Comparison of ENCODE assay signal across 15 cellular contexts in the genomic region with DNA sequence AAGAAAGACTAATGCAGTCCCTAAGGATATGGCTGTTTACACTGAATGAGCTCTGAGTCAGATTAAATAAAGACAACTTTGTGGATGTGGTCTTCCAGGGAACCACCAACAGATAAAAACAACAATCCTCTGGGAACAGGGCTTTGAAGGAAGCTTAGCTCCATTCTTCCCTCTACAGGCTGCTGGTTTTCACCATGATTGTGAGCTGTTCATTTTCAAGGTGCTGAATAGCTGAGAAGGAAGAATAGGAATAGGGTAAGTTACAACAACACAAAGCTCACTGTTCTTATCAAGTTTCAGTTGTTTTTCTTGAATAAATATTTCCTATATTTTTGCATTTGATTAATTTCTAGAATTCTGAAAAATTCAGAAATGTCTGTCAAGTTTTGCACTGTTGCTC. TPM values are rescaled to one million over a fixed set of nuclear protein-coding genes. Genes with fewer than 3 reads are reported as not detected.
A peak's percentile ranks its signal among the peaks of the same experiment; 100 is the strongest.
DNase-seq lines count a peak whose midpoint lies in the region; ATAC-seq and TF ChIP-seq lines count a peak whose summit lies in the region.
"Had no signal": no experiment of that assay in that cellular context is flagged by ENCODE, and none has a peak within 500 bp of the region (broad histone marks: within the 10 kb centered on the region; RNA-seq: fewer than 3 reads in every experiment).

No MANE protein-coding gene starts in this region.

- H2AK5ac ChIP-seq in IMR-90 (ENCODE audit: low read depth, low read length) = no peak overlapping the region

- ATAC-seq in IMR-90 (ENCODE audit: low read depth) (peak; percentile 81), HG03521 (IDR thresholded peaks at IDR 0.05; ENCODE audit: unreplicated experiment) (no peak)
- ATAC-seq: activated naive CD8-positive, alpha-beta T cell treated with anti-CD3 and anti-CD28 coated beads, Interleukin-2, amount 50 U/mL, for 24 hours; right cardiac atrium had no signal

- H4K91ac ChIP-seq in IMR-90 (ENCODE audit: insufficient read depth, low read depth, low read length) = no peak overlapping the region

- no peaks in the 10 kb centered on the region for H3K4me1 ChIP-seq in BE2C
- H3K4me1 ChIP-seq in IMR-90 (ENCODE audit: control insufficient read depth, insufficient read depth, low read length) = no peaks in the 10 kb centered on the region; the same call in 1 of the 2 replicates
- no peaks in the 10 kb centered on the region for H3K4me1 ChIP-seq in ovary (ENCODE audit: insufficient read depth)

- H3K4me3 ChIP-seq in BE2C (ENCODE audit: low read depth, low read length) (no peak overlapping the region), IMR-90 (ENCODE audit: insufficient read depth, low read depth, low read length) (no peak overlapping the region), ovary (no peak overlapping the region)

- no peak overlapping the region for H3K4ac ChIP-seq in IMR-90 (ENCODE audit: low read depth, low read length)

- no TSS peak for BruUV-seq in IMR-90 (replicated peaks; lab: Mats Ljungman, UMichigan)

- H3K14ac ChIP-seq in IMR-90 (replicated peaks; ENCODE audit: low read depth, low read length) = no peak overlapping the region

- H3K79me1 ChIP-seq in IMR-90 (ENCODE audit: low read depth in 1 of 2, low read length in 2 of 2) = no peaks in the 10 kb centered on the region

- H3K36me3 ChIP-seq in BE2C = no peaks in the 10 kb centered on the region
- H3K36me3 ChIP-seq in IMR-90 (ENCODE audit: control insufficient read depth, insufficient read depth, low read length) = no peaks in the 10 kb centered on the region
- H3K36me3 ChIP-seq in ovary = no peaks in the 10 kb centered on the region

- no peaks in the 10 kb centered on the region for H3K9me1 ChIP-seq in IMR-90 (ENCODE audit: insufficient read depth, low read length)

- H3K9me3 ChIP-seq in BE2C = no peaks in the 10 kb centered on the region; the same call in 1 of the 2 replicates
- H3K9me3 ChIP-seq in IMR-90 (ENCODE audit: control insufficient read depth, insufficient read depth, low read length) = no peaks in the 10 kb centered on the region
- no peaks in the 10 kb centered on the region for H3K9me3 ChIP-seq in ovary

- no peak overlapping the region for H2AK9ac ChIP-seq in IMR-90 (replicated peaks; ENCODE audit: low read depth, low read length, poor library complexity)

- dilution Hi-C loops in IMR-90 (cut with HindIII; ENCODE audit: low sequenced_read_pairs, unreplicated experiment) = no loop called here

- TF ChIP-seq POLR2A in IMR-90 (IDR thresholded peaks at IDR 0.05; ENCODE audit: low read depth, low read length) (no peak), ovary (IDR thresholded peaks at IDR 0.05) (no peak)

- H4K20me1 ChIP-seq in IMR-90 (ENCODE audit: insufficient read depth, low read length) = no peaks in the 10 kb centered on the region

- no peak overlapping the region for H2BK15ac ChIP-seq in IMR-90 (ENCODE audit: low read depth, low read length)

- H3K27ac ChIP-seq in IMR-90 (ENCODE audit: insufficient read depth, low read length) = no peak overlapping the region
- H3K27ac ChIP-seq in ovary = no peak overlapping the region

- H2AFZ ChIP-seq in IMR-90 (replicated peaks; ENCODE audit: low read length, poor library complexity) = no peak overlapping the region

- TF ChIP-seq RAD21 in IMR-90 (IDR thresholded peaks at IDR 0.05; ENCODE audit: low read length) = peak; percentile 44

- H3K4me2 ChIP-seq in IMR-90 (ENCODE audit: low read depth, low read length) = no peak overlapping the region

- no peak overlapping the region for H3K56ac ChIP-seq in IMR-90 (ENCODE audit: extremely low read depth, insufficient read depth, low read length)

- CTCF ChIA-PET in IMR-90 (lab: Yijun Ruan, JAX) = interaction anchor here (0.9 to 1.4 kb wide), 3 partner anchors 13 to 24 kb away, joined by 3 to 5 read pairs (median 3); no protein-coding TSS in a partner anchor

- no peak overlapping the region for H3K23ac ChIP-seq in IMR-90 (ENCODE audit: low read depth, low read length)

- no peak overlapping the region for H4K5ac ChIP-seq in IMR-90 (ENCODE audit: low read depth, low read length)

- DNase-seq in BE2C (no peak), IMR-90 (peak; percentile 78), brain pericyte (ENCODE audit: low read depth, low spot score) (peak; percentile 67), kidney glomerular epithelial cell (lab: John Stamatoyannopoulos, UW) (peak; percentile 62), ovary (no peak), OCI-M1 (lab: John Stamatoyannopoulos, UW) (no peak)
- DNase-seq in activated CD4-positive, alpha-beta T cell treated with anti-CD3 and anti-CD28 coated beads for 48 hours = no peak
- DNase-seq: activated naive CD8-positive, alpha-beta T cell treated with anti-CD3 and anti-CD28 coated beads, Interleukin-2, amount 50 U/mL, for 24 hours; DMS 273 treated with DMSO at 0.1 percent for 48 hours; NCI-H748 treated with DMSO at 0.1 percent for 48 hours; right cardiac atrium had no signal

- no peak overlapping the region for H4K8ac ChIP-seq in IMR-90 (ENCODE audit: low read depth in 2 of 2, low read length in 2 of 2)

- POLR2A ChIA-PET in IMR-90 (lab: Charles Lee; ENCODE audit: unreplicated experiment) = no interaction called here

- no peak overlapping the region for H2BK5ac ChIP-seq in IMR-90 (ENCODE audit: low read depth, low read length, poor library complexity, severe bottlenecking)

- 0 out of 2 replicates have a peak, but pooled peaks have one; percentile 13 for TF ChIP-seq CTCF in BE2C (IDR thresholded peaks at IDR 0.05; ENCODE audit: low read depth, low read length)
- peak; percentile 45 for TF ChIP-seq CTCF in IMR-90 (conservative IDR thresholded peaks at IDR 0.05; ENCODE audit: low read depth, low read length)
- TF ChIP-seq CTCF in ovary (IDR thresholded peaks at IDR 0.05) = no peak

- H2BK120ac ChIP-seq in IMR-90 (ENCODE audit: low read depth, low read length) = no peak overlapping the region

- H2BK20ac ChIP-seq in IMR-90 (ENCODE audit: low read depth, low read length) = no peak overlapping the region

- intact Hi-C loops in IMR-90 (cut with micrococcal nuclease) = loop anchor here (10.0 kb wide), 1 partner anchor 221 kb away; no protein-coding TSS in a partner anchor
- intact Hi-C loops in ovary (cut with DNase I) = no loop called here

- no peak for TF ChIP-seq EP300 in ovary (IDR thresholded peaks at IDR 0.05)

- no peak overlapping the region for H3K9ac ChIP-seq in IMR-90 (ENCODE audit: low read depth, low read length)

- H3K18ac ChIP-seq in IMR-90 (ENCODE audit: low read depth, low read length) = no peak overlapping the region

- H3K27me3 ChIP-seq in BE2C = no peaks in the 10 kb centered on the region
- H3K27me3 ChIP-seq in IMR-90 (ENCODE audit: control insufficient read depth, insufficient read depth, low read length) = peaks cover 3% of the 10 kb centered on the region; the same call in 1 of the 2 replicates
- no peaks in the 10 kb centered on the region for H3K27me3 ChIP-seq in ovary

- in situ Hi-C loops in IMR-90 (cut with MboI; ENCODE audit: low sequenced_read_pairs) = no loop called here

TF ChIP-seq in IMR-90, 13 proteins besides CTCF, POLR2A, EP300 and RAD21:
- TF ChIP-seq MAZ (IDR thresholded peaks at IDR 0.05; ENCODE audit: borderline replicate concordance, low read depth, low read length) (no peak), RCOR1 (IDR thresholded peaks at IDR 0.05; ENCODE audit: insufficient replicate concordance, low read length) (no peak), SMC3 (IDR thresholded peaks at IDR 0.05; ENCODE audit: low read depth, low read length) (peak; percentile 29; the same call in 1 of the 2 replicates), NFE2L2 (IDR thresholded peaks at IDR 0.05; ENCODE audit: low read depth, low read length) (no peak), MAFK (IDR thresholded peaks at IDR 0.05; ENCODE audit: low read depth, low read length) (no peak)

RNA-seq across cellular contexts. Expression of gene PTAR1, which starts 25.9 kb away (rescaled TPM):
- 20.8 TPM for polyA plus RNA-seq in BE2C (2012; ENCODE audit: insufficient read depth, insufficient read length, low read depth)
- total RNA-seq in IMR-90 (2012; rRNA removed) (110 and 115 TPM in 2 replicates), ovary (10 to 100 TPM; 38.5 to 63.0 (median 49.5) TPM)
- polyA plus RNA-seq in IMR-90 (2012; rRNA removed) (7.5 and 10.6 TPM in 2 replicates), ovary (10 to 100 TPM in 1 of 2 donors, 1 to 10 TPM in 1; 9.8 to 19.1 TPM)
- 0.92 and 1.3 TPM in 2 replicates for polyA plus RNA-seq in IMR-90 (2012; cell fraction: cytosol; rRNA removed)
- polyA plus RNA-seq in IMR-90 (2012; cell fraction: nucleus; rRNA removed; ENCODE audit: low replicate concordance) = 3.0 and 27.1 TPM in 2 replicates

RNA-seq across cellular contexts. Expression of gene CFAP95, which starts 34.9 kb away (rescaled TPM):
- polyA plus RNA-seq in BE2C (2012; ENCODE audit: insufficient read depth, insufficient read length, low read depth) = not detected
- total RNA-seq in IMR-90 (2012; rRNA removed) = not detected in 2 replicates
- not detected in 2 replicates for polyA plus RNA-seq in IMR-90 (2012; rRNA removed)
- polyA plus RNA-seq in IMR-90 (2012; cell fraction: cytosol; rRNA removed) = not detected in 2 replicates
- not detected in 2 replicates for polyA plus RNA-seq in IMR-90 (2012; cell fraction: nucleus; rRNA removed; ENCODE audit: low replicate concordance)
- total RNA-seq in ovary = 10 to 100 TPM in 1 of 7 donors, 1 to 10 TPM in 1, under 1 TPM in 3, not detected in 2; 0.56 to 19.2 (median 0.77) TPM
- polyA plus RNA-seq in ovary = under 1 TPM in 1 of 2 donors, not detected in 1; 0.25 TPM
- total RNA-seq: mesothelial cell of epicardium; right cardiac atrium; T-helper 1 cell treated with Interleukin-12 subunit alpha and Interleukin-12 subunit beta and Interleukin-4 antibody, amounts not matched to agents 30 ng/mL and 1 ng/mL, for 36 hours had no signal
- polyA plus RNA-seq: esophagus, right cardiac atrium had no signal

Comparison
In these comparisons a context has a peak if more than half of its experiments do, and no peak if none do; other contexts are left out.
1. DNase-seq: peak in IMR-90 (single experiment), brain pericyte (single experiment) and kidney glomerular epithelial cell (single experiment); none in BE2C (single experiment), activated CD4-positive, alpha-beta T cell treated with anti-CD3 and anti-CD28 coated beads for 48 hours (single experiment), ovary (0 of 5) and OCI-M1 (single experiment).
2. CTCF ChIP-seq: peak in BE2C (single experiment) and IMR-90 (single experiment); none in ovary (0 of 3).